In the genomic region with DNA sequence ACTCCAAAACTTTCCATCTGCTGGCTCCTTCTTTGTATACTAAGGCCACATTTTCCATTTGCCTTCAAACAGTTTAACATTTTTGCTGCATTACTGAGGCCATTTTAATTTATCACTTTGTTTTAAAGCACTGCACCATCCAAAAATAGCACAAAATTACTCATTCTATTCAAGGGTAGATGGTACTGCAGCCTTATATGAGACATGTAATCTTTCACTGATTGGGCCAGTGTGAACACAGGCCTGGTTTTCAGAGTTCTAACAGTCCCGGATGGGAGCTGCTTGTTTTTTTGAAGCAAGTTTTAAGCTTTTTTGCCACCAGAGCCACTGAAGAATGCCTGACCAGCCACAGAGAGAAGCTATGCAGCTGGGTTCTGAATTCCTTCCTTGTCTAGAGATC, we compare ENCODE assay signal across 9 cellular contexts.
A peak's percentile ranks its signal among the peaks of the same experiment; 100 is the strongest.
DNase-seq lines count a peak whose midpoint lies in the region; ATAC-seq lines count a peak whose summit lies in the region.
"Had no signal": no experiment of that assay in that cellular context is flagged by ENCODE, and none has a peak within 500 bp of the region (broad histone marks: within the 10 kb centered on the region; RNA-seq: fewer than 3 reads in every experiment).

No MANE protein-coding gene starts in this region.

- H3K27ac ChIP-seq in GM23248 (peak overlapping the region; percentile 84), stomach smooth muscle (ENCODE audit: low read length) (peak overlapping the region; percentile 80)

- no peak for ATAC-seq in left colon

- no peaks in the 10 kb centered on the region for H3K27me3 ChIP-seq in GM23248 (replicated peaks; ENCODE audit: insufficient read depth)
- H3K27me3 ChIP-seq in stomach smooth muscle (ENCODE audit: control insufficient read depth in 1 of 2, insufficient read depth in 2 of 2, low read length in 2 of 2), result no peaks in the 10 kb centered on the region
- H3K27me3 ChIP-seq: Peyer's patch had no signal

- H3K9ac ChIP-seq in GM23248 (peak overlapping the region; percentile 48), stomach smooth muscle (ENCODE audit: low read length in 2 of 2) (peak overlapping the region in 1 of 2 donors; percentile 7)

- H3K9me3 ChIP-seq in GM23248 (ENCODE audit: low read depth) (no peaks in the 10 kb centered on the region), stomach smooth muscle (ENCODE audit: control insufficient read depth in 2 of 2, low read length in 2 of 2) (no peaks in the 10 kb centered on the region)
- H3K9me3 ChIP-seq: Peyer's patch had no signal

- H2AFZ ChIP-seq in GM23248, result peak overlapping the region; percentile 73

- DNase-seq in GM23248 (peak; percentile 89), amniotic stem cell (lab: John Stamatoyannopoulos, UW) (peak; percentile 54), glomerular visceral epithelial cell (ENCODE audit: extremely low spot score) (peak; percentile 45), left colon (no peak), NCI-H748 treated with DMSO at 0.1 percent for 48 hours (lab: John Stamatoyannopoulos, UW) (no peak), posterior cingulate gyrus (no peak)
- no peak for DNase-seq in activated effector memory CD4-positive, alpha-beta T cell treated with Interleukin-2 at 50 U/mL for 16 hours
- DNase-seq: Peyer's patch had no signal

- in situ Hi-C loops in GM23248 (cut with MboI), result no loop called here

- intact Hi-C loops in left colon (cut with DNase I, micrococcal nuclease) (loop anchor here in 1 of 2 donors (5.0 to 10.0 kb wide), 2 partner anchors 177 to 259 kb away; no protein-coding TSS in a partner anchor), posterior cingulate gyrus (cut with DNase I) (no loop called here)

- H4K20me1 ChIP-seq in GM23248 (ENCODE audit: insufficient read depth), result no peaks in the 10 kb centered on the region

- WGBS in GM23248 (ENCODE audit: low coverage in 1 of 2, low lambda C conversion rate in 2 of 2, missing lambda C conversion rate in 2 of 2), 2 experiments, result 0% methylated on average over 1 of the region's 1 CpG

- no peaks in the 10 kb centered on the region for H3K9me2 ChIP-seq in GM23248 (ENCODE audit: insufficient read depth)

- no peaks in the 10 kb centered on the region for H3K79me2 ChIP-seq in GM23248 (ENCODE audit: insufficient read depth)

- peaks cover 54% of the 10 kb centered on the region for H3F3A ChIP-seq in GM23248 (ENCODE audit: insufficient read depth)

- H3K4me2 ChIP-seq in GM23248 (ENCODE audit: unreplicated experiment), result peak overlapping the region; percentile 45

- H3K4me3 ChIP-seq in GM23248 (0 out of 2 replicates have a peak overlapping the region, but pooled peaks have one; percentile 10), stomach smooth muscle (ENCODE audit: low read length in 2 of 2) (peak overlapping the region in 1 of 2 donors; percentile 8)
- H3K4me3 ChIP-seq: Peyer's patch had no signal

- peaks cover 51% of the 10 kb centered on the region for H3K4me1 ChIP-seq in GM23248 (ENCODE audit: insufficient read depth)
- H3K4me1 ChIP-seq in stomach smooth muscle (ENCODE audit: control insufficient read depth, insufficient read depth, low read length), result peaks cover 48% of the 10 kb centered on the region

- H3K36me3 ChIP-seq in GM23248 (ENCODE audit: low read depth) (no peaks in the 10 kb centered on the region), stomach smooth muscle (ENCODE audit: control insufficient read depth in 2 of 2, insufficient read depth in 2 of 2, low read length in 2 of 2) (no peaks in the 10 kb centered on the region)
- H3K36me3 ChIP-seq: Peyer's patch had no signal

Comparison
In these comparisons a context has a peak if more than half of its experiments do, and no peak if none do; other contexts are left out.
1. DNase-seq: peak in GM23248 (single experiment), amniotic stem cell (single experiment) and glomerular visceral epithelial cell (single experiment); none in left colon (0 of 2), NCI-H748 treated with DMSO at 0.1 percent for 48 hours (single experiment), activated effector memory CD4-positive, alpha-beta T cell treated with Interleukin-2 at 50 U/mL for 16 hours (single experiment) and posterior cingulate gyrus (0 of 10).